In the genomic region with DNA sequence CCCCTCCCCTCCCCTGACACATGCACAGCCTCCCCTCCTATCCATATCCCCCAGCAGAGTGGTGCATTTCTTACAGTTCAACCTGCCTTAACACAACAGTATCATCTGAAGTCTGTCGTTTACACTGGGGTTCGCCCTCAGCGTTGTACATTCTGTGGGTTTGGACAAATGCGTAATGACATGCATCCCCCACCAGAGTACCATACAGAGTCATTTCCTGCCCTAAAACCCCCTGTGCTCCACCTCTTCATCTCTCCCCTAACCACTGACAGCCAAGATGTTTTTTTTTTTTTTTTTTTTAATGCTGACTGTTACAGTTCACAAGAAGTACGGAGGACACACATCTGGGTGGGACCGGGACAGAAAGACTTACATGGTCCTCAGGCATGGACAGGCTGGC, we compare ENCODE assay signal across 21 cellular contexts. TPM values are rescaled to one million over a fixed set of nuclear protein-coding genes. Genes with fewer than 3 reads are reported as not detected.
"Had no signal": no experiment of that assay in that cellular context is flagged by ENCODE, and none has a peak within 500 bp of the region (broad histone marks: within the 10 kb centered on the region; RNA-seq: fewer than 3 reads in every experiment).

No MANE protein-coding gene starts in this region.

- H3K36me3 ChIP-seq: adrenal gland, breast epithelium, tibial artery had no signal

- H3K4me3 ChIP-seq: adrenal gland, breast epithelium, esophagus muscularis mucosa, mucosa of descending colon, smooth muscle cell, tibial artery had no signal

- H3K27me3 ChIP-seq: adrenal gland, breast epithelium, esophagus muscularis mucosa, tibial artery had no signal

- H3K27ac ChIP-seq: adrenal gland, breast epithelium, esophagus muscularis mucosa, parathyroid adenoma, tibial artery had no signal

- ATAC-seq: mucosa of descending colon, sciatic nerve had no signal

- H3K27me3 Mint-ChIP-seq: stimulated activated naive B cell treated with anti-CD40 and anti-IgM and Interleukin-4, amounts not matched to agents 10 μg/mL and 1 μg/mL and 100 μg/mL, for 72 hours had no signal

- H3K9me3 ChIP-seq: adrenal gland, breast epithelium, esophagus muscularis mucosa, mucosa of descending colon, tibial artery had no signal

- H3K9me3 Mint-ChIP-seq: activated B cell treated with CpG ODN at 0.5 μM for 24 hours; activated CD4-positive, alpha-beta T cell treated with anti-CD3 and anti-CD28 coated beads, Interleukin-2, amount 10 ng/mL, durations not matched to agents 24 days and 14 days; activated T-helper 2 cell treated with anti-CD3 and anti-CD28 coated beads, Interferon-gamma antibody, Interleukin-2, Interleukin-4, amounts not matched to agents 10 μg/mL and 5 μg/mL and 100 μg/mL, durations not matched to agents 14 hours and 24 hours and 36 hours; dendritic cell treated with granulocyte-macrophage colony-stimulating factor and Interleukin-4, amounts not matched to agents 40 ng/mL and 50 ng/mL, for 4 days; nephron; stimulated activated naive B cell treated with anti-CD40 and anti-IgM and Interleukin-4, amounts not matched to agents 10 μg/mL and 1 μg/mL and 100 μg/mL, for 72 hours; T-helper 2 cell treated with Interferon-gamma antibody and Interleukin-4, amounts not matched to agents 5 μg/mL and 100 μg/mL, for 36 hours had no signal

- H3K4me1 Mint-ChIP-seq: activated B cell treated with CpG ODN at 0.5 μM for 24 hours; activated CD4-positive, alpha-beta T cell treated with anti-CD3 and anti-CD28 coated beads, Interleukin-2, amount 10 ng/mL, durations not matched to agents 24 days and 14 days; nephron; stimulated activated naive B cell treated with anti-CD40 and anti-IgM and Interleukin-4, amounts not matched to agents 10 μg/mL and 1 μg/mL and 100 μg/mL, for 72 hours had no signal

- H3K4me1 ChIP-seq: adrenal gland, breast epithelium, esophagus muscularis mucosa, parathyroid adenoma, tibial artery had no signal

- H3K36me3 Mint-ChIP-seq: stimulated activated naive B cell treated with anti-CD40 and anti-IgM and Interleukin-4, amounts not matched to agents 10 μg/mL and 1 μg/mL and 100 μg/mL, for 72 hours had no signal

- H3K27ac Mint-ChIP-seq: activated B cell treated with CpG ODN at 0.5 μM for 24 hours; activated CD4-positive, alpha-beta T cell treated with anti-CD3 and anti-CD28 coated beads, Interleukin-2, amount 10 ng/mL, durations not matched to agents 24 days and 14 days; activated T-helper 2 cell treated with anti-CD3 and anti-CD28 coated beads, Interferon-gamma antibody, Interleukin-2, Interleukin-4, amounts not matched to agents 10 μg/mL and 5 μg/mL and 100 μg/mL, durations not matched to agents 14 hours and 24 hours and 36 hours; dendritic cell treated with granulocyte-macrophage colony-stimulating factor and Interleukin-4, amounts not matched to agents 40 ng/mL and 50 ng/mL, for 4 days; nephron; stimulated activated naive B cell treated with anti-CD40 and anti-IgM and Interleukin-4, amounts not matched to agents 10 μg/mL and 1 μg/mL and 100 μg/mL, for 72 hours; T-helper 2 cell treated with Interferon-gamma antibody and Interleukin-4, amounts not matched to agents 5 μg/mL and 100 μg/mL, for 36 hours had no signal

- H3K4me3 Mint-ChIP-seq: activated B cell treated with CpG ODN at 0.5 μM for 24 hours; activated CD4-positive, alpha-beta T cell treated with anti-CD3 and anti-CD28 coated beads, Interleukin-2, amount 10 ng/mL, durations not matched to agents 24 days and 14 days; dendritic cell treated with granulocyte-macrophage colony-stimulating factor and Interleukin-4, amounts not matched to agents 40 ng/mL and 50 ng/mL, for 4 days; nephron; stimulated activated naive B cell treated with anti-CD40 and anti-IgM and Interleukin-4, amounts not matched to agents 10 μg/mL and 1 μg/mL and 100 μg/mL, for 72 hours; T-helper 2 cell treated with Interferon-gamma antibody and Interleukin-4, amounts not matched to agents 5 μg/mL and 100 μg/mL, for 36 hours had no signal

- DNase-seq: activated B cell treated with CpG ODN at 0.5 μM for 24 hours; activated CD4-positive, alpha-beta T cell treated with anti-CD3 and anti-CD28 coated beads, Interleukin-2, amount 10 ng/mL, durations not matched to agents 24 days and 14 days; activated naive CD4-positive, alpha-beta T cell treated with Interleukin-2 at 50 U/mL for 16 hours; adrenal gland; effector CD8-positive, alpha-beta T cell; mesenchymal stem cell; mucosa of descending colon; stimulated activated CD4-positive, alpha-beta T cell treated with anti-CD3 and anti-CD28 coated beads, Interleukin-4, amount 100 ng/mL, for 24 hours; stimulated activated naive B cell treated with anti-CD40 and anti-IgM and Interleukin-4, amounts not matched to agents 10 μg/mL and 1 μg/mL and 100 μg/mL, for 72 hours; tibial artery had no signal

RNA-seq across cellular contexts. Expression of gene POMC, which starts 22.6 kb away (rescaled TPM):
- total RNA-seq: astrocyte, chondrocyte, smooth muscle cell had no signal
- polyA plus RNA-seq: smooth muscle cell had no signal
